28 cellular contexts compared by ENCODE assay signal in genomic region chr16:83443972-83444371, GRCh38.
"Had no signal": no experiment of that assay in that cellular context is flagged by ENCODE, and none has a peak within 500 bp of the region (broad histone marks: within the 10 kb centered on the region; RNA-seq: fewer than 3 reads in every experiment).

No MANE protein-coding gene starts in this region.

- DNase-seq: natural killer cell; occipital lobe; ovary; posterior cingulate gyrus; psoas muscle; right cardiac atrium; spleen; stimulated activated CD4-positive, alpha-beta T cell treated with anti-CD3 and anti-CD28 coated beads, Interleukin-12 subunit alpha, Interleukin-12 subunit beta, amount 100 ng/mL, for 4 hours; stimulated activated CD4-positive, alpha-beta T cell treated with anti-CD3 and anti-CD28 coated beads, Interleukin-1b, Interleukin-23, amount 100 ng/mL, for 48 hours; stimulated activated CD4-positive, alpha-beta T cell treated with anti-CD3 and anti-CD28 coated beads, Interleukin-4, amount 100 ng/mL, for 1 hour; stimulated activated CD4-positive, alpha-beta T cell treated with anti-CD3 and anti-CD28 coated beads, Interleukin-4, amount 100 ng/mL, for 4 hours; stimulated activated CD8-positive, alpha-beta memory T cell treated with anti-CD3 and anti-CD28 coated beads, Interleukin-4, amount 100 ng/mL, for 48 hours; stimulated activated naive CD4-positive, alpha-beta T cell; stimulated activated naive CD8-positive, alpha-beta T cell treated with anti-CD3 and anti-CD28 coated beads, Interleukin-15, amount 100 ng/mL, for 72 hours; stimulated activated naive CD8-positive, alpha-beta T cell treated with anti-CD3 and anti-CD28 coated beads, Interleukin-15, Interleukin-2, amounts not matched to agents 100 U/mL and 50 U/mL, for 24 hours; substantia nigra; testis; tibial artery; transverse colon; upper lobe of right lung had no signal

- H3K9me3 ChIP-seq: ovary, psoas muscle, spleen, suprapubic skin, testis, tibial artery, transverse colon, upper lobe of right lung, vagina had no signal

- H3K36me3 ChIP-seq: neural progenitor cell, ovary, spleen, suprapubic skin, tibial artery, transverse colon, upper lobe of right lung, vagina had no signal

- ATAC-seq: natural killer cell; psoas muscle; right cardiac atrium; sciatic nerve; stimulated activated memory B cell treated with anti-CD40 and anti-IgM and Interleukin-4, amounts not matched to agents 10 μg/mL and 1 μg/mL and 100 μg/mL, for 72 hours; stimulated activated naive CD8-positive, alpha-beta T cell treated with anti-CD3 and anti-CD28 coated beads, Interleukin-15, amount 100 ng/mL, for 72 hours; stimulated activated naive CD8-positive, alpha-beta T cell treated with anti-CD3 and anti-CD28 coated beads, Interleukin-15, Interleukin-2, amounts not matched to agents 100 U/mL and 50 U/mL, for 24 hours; upper lobe of right lung had no signal

- H3K27me3 ChIP-seq: neural progenitor cell, ovary, suprapubic skin, testis, tibial artery, transverse colon, upper lobe of right lung, vagina had no signal

- H3K4me1 ChIP-seq: neural progenitor cell, parathyroid adenoma, spleen, suprapubic skin, testis, tibial artery, transverse colon, upper lobe of right lung, vagina had no signal

- H3K4me2 ChIP-seq: neural progenitor cell, smooth muscle cell had no signal

- H3K9ac ChIP-seq: neural progenitor cell, parathyroid adenoma had no signal

- H3K79me2 ChIP-seq: parathyroid adenoma had no signal

- H3K4me3 ChIP-seq: neural progenitor cell, ovary, psoas muscle, skin epidermis, smooth muscle cell, spleen, suprapubic skin, testis, tibial artery, transverse colon, upper lobe of right lung, vagina had no signal

- H2AFZ ChIP-seq: neural progenitor cell, parathyroid adenoma had no signal

- H3K27ac ChIP-seq: neural progenitor cell, ovary, parathyroid adenoma, psoas muscle, skin epidermis, spleen, suprapubic skin, testis, tibial artery, transverse colon, upper lobe of right lung, vagina had no signal
